Comparison of ENCODE assay signal across 11 cellular contexts in genomic region chr7:41103331-41103730, GRCh38.
DNase-seq lines count a peak whose midpoint lies in the region; ATAC-seq, FAIRE-seq and TF ChIP-seq lines count a peak whose summit lies in the region.
"Had no signal": no experiment of that assay in that cellular context is flagged by ENCODE, and none has a peak within 500 bp of the region (broad histone marks: within the 10 kb centered on the region; RNA-seq: fewer than 3 reads in every experiment).

No MANE protein-coding gene starts in this region.

- TF ChIP-seq RAD21 in GM12878 (IDR thresholded peaks at IDR 0.05; ENCODE audit: insufficient read depth, low read depth, low read length), result 0 out of 2 replicates have a peak, but pooled peaks have one; percentile 17

- RAD21 ChIA-PET in GM12878 (lab: Charles Lee; ENCODE audit: unreplicated experiment), result interaction anchor here (0.9 to 2.0 kb wide), 10 partner anchors 11 to 374 kb away, joined by 3 to 9 read pairs (median 3); no protein-coding TSS in a partner anchor

- H3K36me3 ChIP-seq in ACC112 (ENCODE audit: insufficient read depth, low read length) (no peaks in the 10 kb centered on the region), GM12878 (ENCODE audit: control insufficient read depth in 2 of 2, insufficient read depth in 2 of 2, low read length in 1 of 2) (no peaks in the 10 kb centered on the region)

- FAIRE-seq in GM12878 (lab: Jason Lieb, UNC), result peak; percentile 44
- FAIRE-seq: K562 had no signal

- intact Hi-C loops in GM12878 (cut with micrococcal nuclease; ENCODE audit: unreplicated experiment), result loop anchor here (5.0 to 10.0 kb wide), 2 partner anchors 56 to 781 kb away; no protein-coding TSS in a partner anchor

- peak; percentile 46 for DNase-seq in GM12878 (ENCODE audit: low read depth, low spot score)
- no peak for DNase-seq in SK-N-DZ (ENCODE audit: low spot score)
- DNase-seq in cerebellum (ENCODE audit: low spot score), result no peak
- DNase-seq in NCI-H2107 (lab: John Stamatoyannopoulos, UW), result no peak
- DNase-seq: activated CD4-positive, alpha-beta T cell treated with anti-CD3 and anti-CD28 coated beads, Interleukin-2, amount 50 U/mL, for 4 hours had no signal

- SMC1A ChIA-PET in GM12878 (lab: Charles Lee; ENCODE audit: uncharacterized antibody, unreplicated experiment), result interaction anchor here (0.7 to 1.9 kb wide), 9 partner anchors 8 to 100 kb away, joined by 3 to 19 read pairs (median 4); no protein-coding TSS in a partner anchor

- no peaks in the 10 kb centered on the region for H3K27me3 ChIP-seq in ACC112 (ENCODE audit: insufficient read depth, low read length)
- no peaks in the 10 kb centered on the region for H3K27me3 ChIP-seq in GM12878 (replicated peaks in 1 of 2; ENCODE audit: control insufficient read depth in 2 of 2, insufficient read depth in 2 of 2, low read length in 1 of 2)
- H3K27me3 ChIP-seq: hepatocyte had no signal

- H2AFZ ChIP-seq in ACC112 (ENCODE audit: low read length, unreplicated experiment) (no peak overlapping the region), GM12878 (ENCODE audit: control insufficient read depth, low read depth, low read length) (peak overlapping the region; percentile 15)
- H2AFZ ChIP-seq: hepatocyte had no signal

- peak overlapping the region; percentile 33; the same call in 1 of the 2 replicates for H3K27ac ChIP-seq in ACC112 (ENCODE audit: low read depth, low read length)
- peak overlapping the region; percentile 58 for H3K27ac ChIP-seq in GM12878 (ENCODE audit: control insufficient read depth, insufficient read depth)
- H3K27ac ChIP-seq: hepatocyte had no signal

- peak in 1 of 2 experiments; percentile 48; a peak in 1 of 4 replicates for TF ChIP-seq EP300 in GM12878 (IDR thresholded peaks at IDR 0.05; ENCODE audit: borderline replicate concordance in 1 of 2, control insufficient read depth in 1 of 2, low read depth in 2 of 2, low read length in 2 of 2)

- H3K4me3 ChIP-seq in ACC112 (ENCODE audit: low read depth, low read length), result no peak overlapping the region
- H3K4me3 ChIP-seq in GM12878, result no peak overlapping the region
- H3K4me3 ChIP-seq: hepatocyte, K562 had no signal

- BruUV-seq in GM12878 (replicated peaks; lab: Mats Ljungman, UMichigan), result no TSS peak

- no peak for TF ChIP-seq POLR2A in GM12878 (IDR thresholded peaks at IDR 0.05; ENCODE audit: low read depth, low read length)

- CTCF ChIA-PET in GM12878 (lab: Yijun Ruan, JAX), result interaction anchor here (0.8 to 2.0 kb wide), 5 partner anchors 9 to 103 kb away, joined by 3 to 10 read pairs (median 3); no protein-coding TSS in a partner anchor

- H3K9ac ChIP-seq in GM12878 (ENCODE audit: control insufficient read depth, insufficient read depth, low read length), result no peak overlapping the region

- ATAC-seq in GM19397 (IDR thresholded peaks at IDR 0.05; ENCODE audit: unreplicated experiment), result peak; percentile 44
- ATAC-seq in HG03159 (IDR thresholded peaks at IDR 0.05; ENCODE audit: unreplicated experiment), result peak; percentile 74
- peak; percentile 79 for ATAC-seq in GM12878
- no peak for ATAC-seq in GM21515 (IDR thresholded peaks at IDR 0.05; ENCODE audit: unreplicated experiment)
- ATAC-seq: K562 had no signal

- H3K4me1 ChIP-seq in ACC112 (ENCODE audit: control insufficient read depth, insufficient read depth, low read length, unreplicated experiment) (peaks cover 21% of the 10 kb centered on the region), GM12878 (ENCODE audit: control insufficient read depth, insufficient read depth, low read length) (no peaks in the 10 kb centered on the region)

- no peaks in the 10 kb centered on the region for H3K9me3 ChIP-seq in GM12878 (replicated peaks; ENCODE audit: control insufficient read depth, insufficient read depth, low read length)

- POLR2A ChIA-PET in GM12878 (lab: Charles Lee), result interaction anchor here (0.6 to 3.2 kb wide), 4 partner anchors 9 to 101 kb away, joined by 3 to 10 read pairs (median 3); no protein-coding TSS in a partner anchor

- TF ChIP-seq CTCF in GM12878 (IDR thresholded peaks at IDR 0.05 in 2 of 3, conservative IDR thresholded peaks at IDR 0.05 in 1 of 3; ENCODE audit: control insufficient read depth in 2 of 3, extremely low read depth in 1 of 3, insufficient read depth in 1 of 3, low read depth in 3 of 3, low read length in 3 of 3), result no peak

- H4K20me1 ChIP-seq in GM12878 (ENCODE audit: control insufficient read depth, insufficient read depth), result no peaks in the 10 kb centered on the region

- no peaks in the 10 kb centered on the region for H3K79me2 ChIP-seq in ACC112 (ENCODE audit: control insufficient read depth, insufficient read depth, low read length, unreplicated experiment)
- H3K79me2 ChIP-seq in GM12878 (ENCODE audit: control insufficient read depth, insufficient read depth, low read length), result no peaks in the 10 kb centered on the region
- H3K79me2 ChIP-seq: hepatocyte had no signal

- in situ Hi-C loops in GM12878 (cut with MboI), result no loop called here

- H3K4me2 ChIP-seq in GM12878 (ENCODE audit: control insufficient read depth, insufficient read depth), result 0 out of 2 replicates have a peak overlapping the region, but pooled peaks have one; percentile 3
- H3K4me2 ChIP-seq: hepatocyte had no signal

TF ChIP-seq in GM12878, 131 proteins besides CTCF, POLR2A, EP300 and RAD21 (continues in another document):
- TF ChIP-seq USF2 (IDR thresholded peaks at IDR 0.05; ENCODE audit: borderline replicate concordance, low read depth, low read length), result no peak
- TF ChIP-seq BCL11A (IDR thresholded peaks at IDR 0.05; ENCODE audit: low read depth, low read length), result peak; percentile 39; the same call in 1 of the 2 replicates
- peak; percentile 90; the same call in 1 of the 2 replicates for TF ChIP-seq RELB (IDR thresholded peaks at IDR 0.05; ENCODE audit: low read depth)
- no peak for TF ChIP-seq IRF5 (IDR thresholded peaks at IDR 0.05; ENCODE audit: borderline replicate concordance)
- TF ChIP-seq JUNB (IDR thresholded peaks at IDR 0.05), result peak; percentile 73
- TF ChIP-seq SMAD5 (IDR thresholded peaks at IDR 0.05; ENCODE audit: low read depth), result no peak
- no peak for TF ChIP-seq IRF4 (IDR thresholded peaks at IDR 0.05; ENCODE audit: low read depth, low read length)
- TF ChIP-seq BRCA1 (IDR thresholded peaks at IDR 0.05; ENCODE audit: low read depth, low read length), result no peak
- TF ChIP-seq ETV6 (conservative IDR thresholded peaks at IDR 0.05 in 1 of 2, IDR thresholded peaks at IDR 0.05 in 1 of 2; ENCODE audit: borderline replicate concordance in 1 of 2, low read depth in 1 of 2), result 0 out of 4 replicates have a peak, but pooled peaks of 1 of the 2 experiments have one; percentile 42
- no peak for TF ChIP-seq NFXL1 (IDR thresholded peaks at IDR 0.05; ENCODE audit: borderline replicate concordance)
- peak; percentile 32 for TF ChIP-seq ATF2 (IDR thresholded peaks at IDR 0.05; ENCODE audit: low read length)
- no peak for TF ChIP-seq CBX5 (IDR thresholded peaks at IDR 0.05; ENCODE audit: low read depth)
- TF ChIP-seq NFIC (IDR thresholded peaks at IDR 0.05; ENCODE audit: low read depth, low read length), result peak; percentile 72
- TF ChIP-seq IKZF1 (conservative IDR thresholded peaks at IDR 0.05), result peak; percentile 77
